ENCODE assay signal across 24 cellular contexts in the genomic region with DNA sequence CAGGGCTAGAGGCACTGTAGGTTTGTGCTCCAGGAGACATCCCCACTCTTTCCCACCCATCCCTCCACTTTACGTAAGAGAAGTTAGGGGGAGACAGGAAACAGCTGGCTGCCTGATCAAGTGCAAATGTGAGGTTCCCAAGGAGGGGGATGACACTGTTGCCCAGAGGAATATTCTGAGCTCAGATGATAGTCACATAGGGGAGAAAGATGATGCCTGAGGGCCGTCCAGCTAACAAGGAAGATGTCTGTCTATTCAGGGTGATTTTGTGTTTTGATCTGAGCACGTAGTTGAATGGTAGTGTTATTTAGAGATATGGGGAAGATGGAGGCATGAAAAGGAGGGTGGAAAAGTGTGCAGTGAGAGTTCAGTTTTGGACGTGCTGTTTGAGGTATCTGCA. TPM values are rescaled to one million over a fixed set of nuclear protein-coding genes. Genes with fewer than 3 reads are reported as not detected.
DNase-seq lines count a peak whose midpoint lies in the region; TF ChIP-seq lines count a peak whose summit lies in the region.
"Had no signal": no experiment of that assay in that cellular context is flagged by ENCODE, and none has a peak within 500 bp of the region (broad histone marks: within the 10 kb centered on the region; RNA-seq: fewer than 3 reads in every experiment).

No MANE protein-coding gene starts in this region.

- DNase-seq in endothelial cell (ENCODE audit: low spot score) (no peak), islet precursor cell (peak; percentile 37), NCI-H1417 (lab: John Stamatoyannopoulos, UW) (no peak), SW480 (ENCODE audit: low spot score) (no peak), T-helper 1 cell (no peak)
- DNase-seq: 8988T; ACHN; BE2C; C1 segment of cervical spinal cord; CD4-positive, alpha-beta memory T cell; CD4-positive, CD25-positive, alpha-beta regulatory T cell; CD8-positive, alpha-beta memory T cell; COR-L47; DMS 273 treated with DMSO at 0.1 percent for 48 hours; DMS153; DMS53; DMS79; DND-41; EL; GDM1 had no signal

- H3K4me3 Mint-ChIP-seq in endothelial cell (ENCODE audit: unreplicated experiment), result no peak overlapping the region
- H3K4me3 Mint-ChIP-seq: CD14-positive monocyte; CD4-positive, alpha-beta memory T cell; CD4-positive, CD25-positive, alpha-beta regulatory T cell; CD8-positive, alpha-beta memory T cell had no signal

- TF ChIP-seq CTCF in endothelial cell (IDR thresholded peaks at IDR 0.05; ENCODE audit: unreplicated experiment), result no peak

- peaks cover 5% of the 10 kb centered on the region for H3K27me3 Mint-ChIP-seq in endothelial cell (ENCODE audit: unreplicated experiment)
- H3K27me3 Mint-ChIP-seq: CD8-positive, alpha-beta memory T cell had no signal

- H3K4me1 Mint-ChIP-seq in endothelial cell (ENCODE audit: unreplicated experiment), result peaks cover 15% of the 10 kb centered on the region
- H3K4me1 Mint-ChIP-seq: CD4-positive, alpha-beta memory T cell; CD4-positive, CD25-positive, alpha-beta regulatory T cell had no signal

- H3K27ac Mint-ChIP-seq in endothelial cell (ENCODE audit: unreplicated experiment), result peak overlapping the region; percentile 5
- H3K27ac Mint-ChIP-seq: CD14-positive monocyte; CD4-positive, CD25-positive, alpha-beta regulatory T cell; CD8-positive, alpha-beta memory T cell had no signal

- peaks cover 26% of the 10 kb centered on the region for H3K36me3 Mint-ChIP-seq in endothelial cell (ENCODE audit: low read depth, unreplicated experiment)

- H3K9me3 Mint-ChIP-seq in endothelial cell (ENCODE audit: unreplicated experiment), result no peaks in the 10 kb centered on the region
- H3K9me3 Mint-ChIP-seq: CD8-positive, alpha-beta memory T cell had no signal

RNA-seq across cellular contexts. Expression of a gene that starts 13.9 kb away (rescaled TPM):
- not detected for total RNA-seq in endothelial cell (ENCODE audit: unreplicated experiment)
- total RNA-seq: A673; CD4-positive, alpha-beta memory T cell; CD4-positive, CD25-positive, alpha-beta regulatory T cell; CD8-positive, alpha-beta memory T cell; Daoy; G401 had no signal

RNA-seq across cellular contexts. Expression of a gene that starts 34.2 kb away (rescaled TPM):
- 83.3 TPM for total RNA-seq in endothelial cell (ENCODE audit: unreplicated experiment)
